Comparison of ENCODE assay signal across 8 cellular contexts in the genomic region with DNA sequence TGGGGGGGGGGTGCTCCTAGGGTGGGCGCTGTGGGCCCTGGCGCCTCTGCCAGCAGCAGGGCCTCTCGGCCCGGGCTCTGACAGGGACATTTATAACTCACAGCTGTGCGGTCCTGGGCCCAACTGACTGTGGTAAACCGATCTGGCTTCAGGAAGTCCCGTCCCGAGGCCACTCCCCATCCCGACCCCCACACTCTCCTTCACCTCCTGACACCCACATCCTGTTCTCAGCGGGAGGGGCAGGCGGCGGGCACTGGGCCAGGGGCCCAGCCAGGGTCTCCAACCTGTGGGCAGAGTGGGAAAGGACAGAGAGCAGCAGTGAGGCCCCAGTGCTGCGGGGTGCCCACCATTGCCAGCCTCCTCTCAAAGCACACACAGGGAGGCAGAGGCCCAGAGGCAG.
A peak's percentile ranks its signal among the peaks of the same experiment; 100 is the strongest.
DNase-seq lines count a peak whose midpoint lies in the region; ATAC-seq and TF ChIP-seq lines count a peak whose summit lies in the region.

No MANE protein-coding gene starts in this region.

- BruUV-seq in PC-3 (replicated peaks; lab: Mats Ljungman, UMichigan), result no TSS peak

- H3K27ac ChIP-seq in PC-3 (ENCODE audit: low read length), result no peak overlapping the region

- intact Hi-C loops in activated CD4-positive, alpha-beta T cell treated with anti-CD3 and anti-CD28 coated beads, Interleukin-2, amount 10 ng/mL, durations not matched to agents 24 days and 14 days (cut with micrococcal nuclease), result loop anchor here (5.0 kb wide), 1 partner anchor 71 kb away; a partner anchor contains a TSS
- intact Hi-C loops in PC-3 (cut with micrococcal nuclease), result no loop called here

- no peaks in the 10 kb centered on the region for H4K20me1 ChIP-seq in PC-3 (ENCODE audit: low read length)

- H3K9ac ChIP-seq in PC-3 (ENCODE audit: low read length), result no peak overlapping the region

- H3K4me3 Mint-ChIP-seq in activated CD4-positive, alpha-beta T cell treated with anti-CD3 and anti-CD28 coated beads, Interleukin-2, amount 10 ng/mL, durations not matched to agents 24 days and 14 days, result peak overlapping the region; percentile 73

- peaks cover 11% of the 10 kb centered on the region for H3K36me3 Mint-ChIP-seq in activated CD4-positive, alpha-beta T cell treated with anti-CD3 and anti-CD28 coated beads, Interleukin-2, amount 10 ng/mL, durations not matched to agents 24 days and 14 days (ENCODE audit: low read depth)

- H3K27ac Mint-ChIP-seq in activated CD4-positive, alpha-beta T cell treated with anti-CD3 and anti-CD28 coated beads, Interleukin-2, amount 10 ng/mL, durations not matched to agents 24 days and 14 days, result peak overlapping the region; percentile 82

- H2AFZ ChIP-seq in PC-3 (ENCODE audit: low read length), result no peak overlapping the region

- H3K9me3 ChIP-seq in HAP-1 (no peaks in the 10 kb centered on the region), PC-3 (ENCODE audit: low read length) (no peaks in the 10 kb centered on the region)

- H3K4me3 ChIP-seq in HAP-1, result no peak overlapping the region
- H3K4me3 ChIP-seq in PC-3 (ENCODE audit: low read length), result no peak overlapping the region

- POLR2A ChIA-PET in PC-3 (lab: Charles Lee; ENCODE audit: unreplicated experiment), result no interaction called here

- CTCF ChIA-PET in PC-3 (lab: Charles Lee), result no interaction called here

- no peaks in the 10 kb centered on the region for H3K9me2 ChIP-seq in PC-3 (replicated peaks; ENCODE audit: low read length)

- DNase-seq in SIG-M5 treated with dmso at 0.1 percent for 504 hours (lab: John Stamatoyannopoulos, UW; ENCODE audit: unreplicated experiment) (peak; percentile 72), SIG-M5 (lab: John Stamatoyannopoulos, UW) (no peak), germinal center (ENCODE audit: low spot score) (peak; percentile 50), HAP-1 (ENCODE audit: low spot score in 2 of 2) (no peak), PC-3 (no peak)
- peak; percentile 81 for DNase-seq in activated CD4-positive, alpha-beta T cell treated with anti-CD3 and anti-CD28 coated beads, Interleukin-2, amount 10 ng/mL, durations not matched to agents 24 days and 14 days
- DNase-seq in stimulated activated CD4-positive, alpha-beta T cell treated with anti-CD3 and anti-CD28 coated beads, Interleukin-2, amount 100 ng/mL, for 24 hours, result peak; percentile 40 to 48

- no peaks in the 10 kb centered on the region for H3K27me3 ChIP-seq in HAP-1 (ENCODE audit: low read depth)
- H3K27me3 ChIP-seq in PC-3 (ENCODE audit: low read length), result no peaks in the 10 kb centered on the region

- H3K36me3 ChIP-seq in HAP-1 (replicated peaks) (peaks cover 3% of the 10 kb centered on the region; the same call in 1 of the 2 replicates), PC-3 (ENCODE audit: low read depth, low read length) (peaks cover 19% of the 10 kb centered on the region; the same call in 1 of the 2 replicates)

- no peaks in the 10 kb centered on the region for H3K79me2 ChIP-seq in PC-3 (ENCODE audit: low read length)

- peaks cover 32% of the 10 kb centered on the region for H3K4me1 Mint-ChIP-seq in activated CD4-positive, alpha-beta T cell treated with anti-CD3 and anti-CD28 coated beads, Interleukin-2, amount 10 ng/mL, durations not matched to agents 24 days and 14 days

- in situ Hi-C loops in HAP-1 (cut with MboI; ENCODE audit: low sequenced_read_pairs), result no loop called here

- no peak for TF ChIP-seq CTCF in PC-3 (conservative IDR thresholded peaks at IDR 0.05; ENCODE audit: low read depth, low read length)

- no peaks in the 10 kb centered on the region for H3K27me3 Mint-ChIP-seq in activated CD4-positive, alpha-beta T cell treated with anti-CD3 and anti-CD28 coated beads, Interleukin-2, amount 10 ng/mL, durations not matched to agents 24 days and 14 days

- ATAC-seq in HG03175 (IDR thresholded peaks at IDR 0.05; ENCODE audit: unreplicated experiment) (peak; percentile 62), PC-3 (no peak)

- peaks cover 7% of the 10 kb centered on the region for H3K4me1 ChIP-seq in HAP-1
- 0 out of 2 replicates have a peak, but pooled peaks cover 4% of the 10 kb centered on the region for H3K4me1 ChIP-seq in PC-3 (ENCODE audit: insufficient read depth, low read length)

- no peaks in the 10 kb centered on the region for H3F3A ChIP-seq in PC-3 (ENCODE audit: low read length, unreplicated experiment)

- no peak overlapping the region for H3K4me2 ChIP-seq in PC-3 (ENCODE audit: low read length)

- no peaks in the 10 kb centered on the region for H3K9me3 Mint-ChIP-seq in activated CD4-positive, alpha-beta T cell treated with anti-CD3 and anti-CD28 coated beads, Interleukin-2, amount 10 ng/mL, durations not matched to agents 24 days and 14 days

Comparison
In these comparisons a context has a peak if more than half of its experiments do, and no peak if none do; other contexts are left out.
1. DNase-seq: peak in SIG-M5 treated with dmso at 0.1 percent for 504 hours (single experiment), activated CD4-positive, alpha-beta T cell treated with anti-CD3 and anti-CD28 coated beads, Interleukin-2, amount 10 ng/mL, durations not matched to agents 24 days and 14 days (single experiment), germinal center (single experiment) and stimulated activated CD4-positive, alpha-beta T cell treated with anti-CD3 and anti-CD28 coated beads, Interleukin-2, amount 100 ng/mL, for 24 hours (2 of 2); none in SIG-M5 (single experiment), HAP-1 (0 of 2) and PC-3 (single experiment).